1 cellular context compared by ENCODE assay signal in the genomic region with DNA sequence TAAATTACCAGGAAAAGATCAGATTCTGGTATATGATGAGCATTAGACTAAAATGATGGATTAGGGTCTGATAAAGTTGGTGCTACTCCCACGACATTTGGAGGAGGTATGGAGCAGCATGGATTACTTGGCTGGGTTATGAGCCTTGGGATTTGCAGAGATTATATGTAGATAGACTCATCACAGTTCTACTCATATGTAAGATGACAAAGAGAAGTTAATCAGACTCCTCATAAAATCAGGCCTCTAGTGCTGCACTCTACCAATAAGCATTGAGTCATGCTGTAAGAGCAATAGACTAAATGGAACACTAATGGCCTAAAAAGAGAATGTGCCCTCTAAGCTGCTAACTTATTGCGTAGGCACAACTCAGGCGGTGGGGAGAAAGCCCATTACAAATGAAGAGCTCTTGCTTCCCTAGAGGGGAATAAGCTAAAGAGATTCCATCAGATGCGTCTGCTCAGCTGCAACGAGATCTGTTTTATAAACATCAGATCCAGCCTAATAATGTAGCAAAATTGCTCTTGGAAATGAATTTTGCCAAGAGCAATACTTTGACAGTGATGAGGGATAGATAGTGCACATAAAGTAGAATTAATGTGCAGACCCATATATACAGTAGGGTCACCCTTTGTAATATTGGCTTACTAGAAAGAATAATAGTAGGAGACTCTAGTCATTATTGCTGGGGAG.
TF ChIP-seq lines count a peak whose summit lies in the region.

No MANE protein-coding gene starts in this region.

TF ChIP-seq in IMR-90, 13 proteins besides CTCF, POLR2A, EP300 and RAD21:
- no peak for TF ChIP-seq CEBPB (IDR thresholded peaks at IDR 0.05; ENCODE audit: low read depth, low read length)
- TF ChIP-seq NFE2L2 (IDR thresholded peaks at IDR 0.05; ENCODE audit: low read depth, low read length) = no peak
- no peak for TF ChIP-seq RCOR1 (IDR thresholded peaks at IDR 0.05; ENCODE audit: insufficient replicate concordance, low read length)
- TF ChIP-seq FOS (IDR thresholded peaks at IDR 0.05; ENCODE audit: low read depth, low read length) = no peak
